In the genomic region with DNA sequence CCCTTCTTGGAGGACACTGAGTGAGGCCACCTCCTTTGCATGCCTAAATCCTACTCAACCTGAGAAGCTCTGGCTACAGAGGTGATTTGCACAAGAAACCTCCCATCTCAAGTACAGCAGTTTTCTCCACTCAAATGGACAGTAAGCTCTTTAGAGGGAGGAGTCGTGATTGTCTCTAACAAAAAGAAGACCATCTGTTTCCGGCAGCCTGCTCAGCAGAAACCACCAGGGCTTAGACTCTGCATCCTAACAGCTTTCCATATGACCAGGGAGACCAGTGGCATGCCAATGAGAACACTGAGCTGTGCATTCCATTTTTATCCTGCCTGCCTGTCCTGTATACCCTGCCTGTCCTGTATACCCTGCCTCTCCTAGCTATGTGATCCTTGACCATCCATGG, we compare ENCODE assay signal across 18 cellular contexts. TPM values are rescaled to one million over a fixed set of nuclear protein-coding genes. Genes with fewer than 3 reads are reported as not detected.
"Had no signal": no experiment of that assay in that cellular context is flagged by ENCODE, and none has a peak within 500 bp of the region (broad histone marks: within the 10 kb centered on the region; RNA-seq: fewer than 3 reads in every experiment).

No MANE protein-coding gene starts in this region.

- H3K4me3 ChIP-seq: stomach, thoracic aorta had no signal

- H3K4me1 ChIP-seq: parathyroid adenoma, stomach had no signal

- H3K79me2 ChIP-seq: parathyroid adenoma had no signal

- H3K4me3 Mint-ChIP-seq: activated CD4-positive, alpha-beta T cell treated with anti-CD3 and anti-CD28 coated beads, Interleukin-2, amount 10 ng/mL, durations not matched to agents 7 days and 5 days; activated naive CD4-positive, alpha-beta T cell treated with anti-CD3 and anti-CD28 coated beads, Interleukin-2, amount 50 U/mL, for 24 hours; activated T-cell treated with anti-CD3 and anti-CD28 coated beads, Interleukin-2, amount 50 U/mL, for 24 hours; brain; central memory CD8-positive, alpha-beta T cell had no signal

- H3K27ac Mint-ChIP-seq: activated CD4-positive, alpha-beta T cell treated with anti-CD3 and anti-CD28 coated beads, Interleukin-2, amount 10 ng/mL, durations not matched to agents 7 days and 5 days; activated naive CD4-positive, alpha-beta T cell treated with anti-CD3 and anti-CD28 coated beads, Interleukin-2, amount 50 U/mL, for 24 hours; activated T-cell treated with anti-CD3 and anti-CD28 coated beads, Interleukin-2, amount 50 U/mL, for 24 hours had no signal

- DNase-seq: activated CD4-positive, alpha-beta T cell treated with anti-CD3 and anti-CD28 coated beads, Interleukin-2, amount 10 ng/mL, durations not matched to agents 7 days and 5 days; activated CD4-positive, CD25-positive, alpha-beta regulatory T cell; activated effector memory CD4-positive, alpha-beta T cell treated with Interleukin-2 at 50 U/mL for 16 hours; activated T-cell treated with anti-CD3 and anti-CD28 coated beads, Interleukin-2, amount 50 U/mL, for 24 hours; amygdala; effector memory CD4-positive, alpha-beta T cell; hippocampal formation; kidney glomerular epithelial cell; stimulated activated CD4-positive, alpha-beta T cell treated with anti-CD3 and anti-CD28 coated beads, Interleukin-4, amount 100 ng/mL, for 4 hours; stomach had no signal

- H3K9ac ChIP-seq: parathyroid adenoma had no signal

- H3K9me3 Mint-ChIP-seq: activated CD4-positive, alpha-beta T cell treated with anti-CD3 and anti-CD28 coated beads, Interleukin-2, amount 10 ng/mL, durations not matched to agents 7 days and 5 days; activated naive CD4-positive, alpha-beta T cell treated with anti-CD3 and anti-CD28 coated beads, Interleukin-2, amount 50 U/mL, for 24 hours; activated T-cell treated with anti-CD3 and anti-CD28 coated beads, Interleukin-2, amount 50 U/mL, for 24 hours; central memory CD8-positive, alpha-beta T cell had no signal

- H3K9me3 ChIP-seq: thoracic aorta had no signal

- H3K27ac ChIP-seq: parathyroid adenoma, stomach, thoracic aorta had no signal

- H2AFZ ChIP-seq: parathyroid adenoma had no signal

- H3K27me3 ChIP-seq: stomach had no signal

- H3K36me3 ChIP-seq: stomach, thoracic aorta had no signal

- H3K36me3 Mint-ChIP-seq: activated naive CD4-positive, alpha-beta T cell treated with anti-CD3 and anti-CD28 coated beads, Interleukin-2, amount 50 U/mL, for 24 hours; brain had no signal

- H3K4me1 Mint-ChIP-seq: activated CD4-positive, alpha-beta T cell treated with anti-CD3 and anti-CD28 coated beads, Interleukin-2, amount 10 ng/mL, durations not matched to agents 7 days and 5 days; activated naive CD4-positive, alpha-beta T cell treated with anti-CD3 and anti-CD28 coated beads, Interleukin-2, amount 50 U/mL, for 24 hours; brain; central memory CD8-positive, alpha-beta T cell had no signal

RNA-seq across cellular contexts. Expression of gene POU2AF2, which starts 50.7 kb away (rescaled TPM):
- total RNA-seq: activated CD4-positive, alpha-beta T cell treated with anti-CD3 and anti-CD28 coated beads, Interleukin-2, amount 10 ng/mL, durations not matched to agents 7 days and 5 days; lower leg skin; mesenteric fat pad; renal cortical epithelial cell; stomach; thoracic aorta had no signal
